In genomic region chr12:82012176-82012575, GRCh38 we compare ENCODE assay signal across 6 cellular contexts.
"Had no signal": no experiment of that assay in that cellular context is flagged by ENCODE, and none has a peak within 500 bp of the region (broad histone marks: within the 10 kb centered on the region; RNA-seq: fewer than 3 reads in every experiment).

No MANE protein-coding gene starts in this region.

- FAIRE-seq: G401.6, GM12892, GM18507, GM19239 had no signal

- DNase-seq: GDM1, GF-D8 had no signal
